14 cellular contexts compared by ENCODE assay signal in genomic region chr7:127911968-127912511, GRCh38.
A peak's percentile ranks its signal among the peaks of the same experiment; 100 is the strongest.
DNase-seq lines count a peak whose midpoint lies in the region; ATAC-seq and TF ChIP-seq lines count a peak whose summit lies in the region.
"Had no signal": no experiment of that assay in that cellular context is flagged by ENCODE, and none has a peak within 500 bp of the region (broad histone marks: within the 10 kb centered on the region; RNA-seq: fewer than 3 reads in every experiment).

No MANE protein-coding gene starts in this region.

- H3K36me3 ChIP-seq in neural progenitor cell (no peaks in the 10 kb centered on the region), testis (ENCODE audit: low read depth, missing control alignments) (no peaks in the 10 kb centered on the region)
- H3K36me3 ChIP-seq: breast epithelium had no signal

- CTCF ChIA-PET in GM10248 (lab: Yijun Ruan, JAX) = interaction anchor here (0.8 to 8.1 kb wide), 6 partner anchors 8 to 297 kb away, joined by 3 to 42 read pairs (median 4); no protein-coding TSS in a partner anchor

- H4K20me1 ChIP-seq in neural progenitor cell (ENCODE audit: low read depth) = no peaks in the 10 kb centered on the region

- TF ChIP-seq POLR2A in testis (IDR thresholded peaks at IDR 0.05) = no peak

- ATAC-seq in GM19324 (IDR thresholded peaks at IDR 0.05; ENCODE audit: low FRiP score, unreplicated experiment) (peak; percentile 76), HG02623 (IDR thresholded peaks at IDR 0.05; ENCODE audit: unreplicated experiment) (peak; percentile 87), HG03378 (IDR thresholded peaks at IDR 0.05; ENCODE audit: unreplicated experiment) (peak; percentile 77)
- ATAC-seq: stimulated activated naive CD8-positive, alpha-beta T cell treated with anti-CD3 and anti-CD28 coated beads, Interleukin-15, Interleukin-2, amounts not matched to agents 100 U/mL and 50 U/mL, for 24 hours had no signal

- H2AFZ ChIP-seq in neural progenitor cell (replicated peaks) = no peak overlapping the region

- no peaks in the 10 kb centered on the region for H3F3A ChIP-seq in neural progenitor cell (ENCODE audit: low read depth)

- H3K4me1 Mint-ChIP-seq in neural progenitor cell = no peaks in the 10 kb centered on the region

- H3K9me3 ChIP-seq in neural progenitor cell (ENCODE audit: low read depth) (no peaks in the 10 kb centered on the region), testis (no peaks in the 10 kb centered on the region)
- H3K9me3 ChIP-seq: breast epithelium had no signal

- no peaks in the 10 kb centered on the region for H3K9me3 Mint-ChIP-seq in neural progenitor cell
- H3K9me3 Mint-ChIP-seq: nephron had no signal

- H3K27me3 ChIP-seq in neural progenitor cell (no peaks in the 10 kb centered on the region), testis (no peaks in the 10 kb centered on the region)
- H3K27me3 ChIP-seq: breast epithelium had no signal

- intact Hi-C loops in testis (cut with DNase I; ENCODE audit: low total_unique reads) = no loop called here

- H3K4me3 ChIP-seq in neural progenitor cell (no peak overlapping the region), testis (no peak overlapping the region)
- H3K4me3 ChIP-seq: breast epithelium had no signal

- POLR2A ChIA-PET in GM10248 (lab: Yijun Ruan, JAX) = no interaction called here

- TF ChIP-seq CTCF in GM10248 (IDR thresholded peaks at IDR 0.05; ENCODE audit: control extremely low read depth, extremely low read depth, low read depth, missing control alignments) (no peak), neural progenitor cell (IDR thresholded peaks at IDR 0.05) (no peak), testis (IDR thresholded peaks at IDR 0.05) (no peak)

- H3K79me2 ChIP-seq in neural progenitor cell (ENCODE audit: low read depth) = no peaks in the 10 kb centered on the region

- no peaks in the 10 kb centered on the region for H3K27me3 Mint-ChIP-seq in neural progenitor cell (ENCODE audit: insufficient read depth, low read depth)

- H3K27ac Mint-ChIP-seq in neural progenitor cell = no peak overlapping the region
- H3K27ac Mint-ChIP-seq: nephron had no signal

- peak; percentile 39 for DNase-seq in GM10248 (ENCODE audit: extremely low spot score)
- no peak for DNase-seq in mesenteric fat pad (ENCODE audit: low spot score)
- DNase-seq in neural progenitor cell (ENCODE audit: low spot score) = no peak
- DNase-seq in DMS79 (lab: John Stamatoyannopoulos, UW) = no peak
- no peak for DNase-seq in testis
- DNase-seq: GF-D8; NCI-H1694; stimulated activated CD4-positive, alpha-beta T cell treated with anti-CD3 and anti-CD28 coated beads, Interleukin-15, amount 100 ng/mL, for 24 hours; stimulated activated naive CD8-positive, alpha-beta T cell treated with anti-CD3 and anti-CD28 coated beads, Interleukin-15, Interleukin-2, amounts not matched to agents 100 U/mL and 50 U/mL, for 24 hours had no signal

- H3K36me3 Mint-ChIP-seq in neural progenitor cell = no peaks in the 10 kb centered on the region

- 93 to 94% methylated on average over 1 of the region's 1 CpG for WGBS in testis, 2 donors

- H3K27ac ChIP-seq in neural progenitor cell (no peak overlapping the region), testis (no peak overlapping the region)
- H3K27ac ChIP-seq: breast epithelium had no signal

- H3K9ac ChIP-seq in neural progenitor cell = no peak overlapping the region

- H3K4me2 ChIP-seq in neural progenitor cell = no peak overlapping the region

- H3K4me1 ChIP-seq in neural progenitor cell (no peaks in the 10 kb centered on the region), testis (no peaks in the 10 kb centered on the region)
- H3K4me1 ChIP-seq: breast epithelium had no signal

- no peak overlapping the region for H3K4me3 Mint-ChIP-seq in neural progenitor cell
- H3K4me3 Mint-ChIP-seq: nephron had no signal
